Comparison of ENCODE assay signal across 16 cellular contexts in genomic region chr7:131016230-131016629, GRCh38.
DNase-seq lines count a peak whose midpoint lies in the region; ATAC-seq lines count a peak whose summit lies in the region.
"Had no signal": no experiment of that assay in that cellular context is flagged by ENCODE, and none has a peak within 500 bp of the region (broad histone marks: within the 10 kb centered on the region; RNA-seq: fewer than 3 reads in every experiment).

No MANE protein-coding gene starts in this region.

- no peaks in the 10 kb centered on the region for H3K27me3 Mint-ChIP-seq in activated naive CD4-positive, alpha-beta T cell treated with anti-CD3 and anti-CD28 coated beads, Interleukin-2, amount 50 U/mL, for 24 hours
- H3K27me3 Mint-ChIP-seq in activated naive CD8-positive, alpha-beta T cell treated with anti-CD3 and anti-CD28 coated beads for 36 hours, result no peaks in the 10 kb centered on the region
- no peaks in the 10 kb centered on the region for H3K27me3 Mint-ChIP-seq in stimulated activated naive B cell treated with anti-CD40 and anti-IgM and Interleukin-4, amounts not matched to agents 10 μg/mL and 1 μg/mL and 100 μg/mL, for 72 hours

- H3K4me3 Mint-ChIP-seq in activated naive CD4-positive, alpha-beta T cell treated with anti-CD3 and anti-CD28 coated beads, Interleukin-2, amount 50 U/mL, for 24 hours, result no peak overlapping the region
- no peak overlapping the region for H3K4me3 Mint-ChIP-seq in activated naive CD8-positive, alpha-beta T cell treated with anti-CD3 and anti-CD28 coated beads for 36 hours
- H3K4me3 Mint-ChIP-seq in stimulated activated naive B cell treated with anti-CD40 and anti-IgM and Interleukin-4, amounts not matched to agents 10 μg/mL and 1 μg/mL and 100 μg/mL, for 72 hours, result no peak overlapping the region

- ATAC-seq in left colon (peak; percentile 26), GM19023 (IDR thresholded peaks at IDR 0.05; ENCODE audit: unreplicated experiment) (no peak), HG02870 (IDR thresholded peaks at IDR 0.05; ENCODE audit: unreplicated experiment) (no peak)
- no peak for ATAC-seq in stimulated activated naive B cell treated with anti-CD40 and anti-IgM and Interleukin-4, amounts not matched to agents 10 μg/mL and 1 μg/mL and 100 μg/mL, for 72 hours (replicated peaks)
- ATAC-seq: esophagus mucosa, heart right ventricle had no signal

- H3K9me3 Mint-ChIP-seq in activated naive CD4-positive, alpha-beta T cell treated with anti-CD3 and anti-CD28 coated beads, Interleukin-2, amount 50 U/mL, for 24 hours, result no peaks in the 10 kb centered on the region
- no peaks in the 10 kb centered on the region for H3K9me3 Mint-ChIP-seq in activated naive CD8-positive, alpha-beta T cell treated with anti-CD3 and anti-CD28 coated beads for 36 hours
- peaks cover 1 to 3% of the 10 kb centered on the region in 2 donors for H3K9me3 Mint-ChIP-seq in stimulated activated naive B cell treated with anti-CD40 and anti-IgM and Interleukin-4, amounts not matched to agents 10 μg/mL and 1 μg/mL and 100 μg/mL, for 72 hours

- peak overlapping the region; percentile 76 for H3K27ac Mint-ChIP-seq in activated naive CD4-positive, alpha-beta T cell treated with anti-CD3 and anti-CD28 coated beads, Interleukin-2, amount 50 U/mL, for 24 hours
- peak overlapping the region; percentile 12 for H3K27ac Mint-ChIP-seq in activated naive CD8-positive, alpha-beta T cell treated with anti-CD3 and anti-CD28 coated beads for 36 hours
- H3K27ac Mint-ChIP-seq in stimulated activated naive B cell treated with anti-CD40 and anti-IgM and Interleukin-4, amounts not matched to agents 10 μg/mL and 1 μg/mL and 100 μg/mL, for 72 hours, result peak overlapping the region; percentile 26

- peaks cover 91% of the 10 kb centered on the region for H3K4me1 Mint-ChIP-seq in activated naive CD4-positive, alpha-beta T cell treated with anti-CD3 and anti-CD28 coated beads, Interleukin-2, amount 50 U/mL, for 24 hours
- H3K4me1 Mint-ChIP-seq in activated naive CD8-positive, alpha-beta T cell treated with anti-CD3 and anti-CD28 coated beads for 36 hours, result peaks cover 80% of the 10 kb centered on the region
- peaks cover 56 to 74% of the 10 kb centered on the region in 2 donors for H3K4me1 Mint-ChIP-seq in stimulated activated naive B cell treated with anti-CD40 and anti-IgM and Interleukin-4, amounts not matched to agents 10 μg/mL and 1 μg/mL and 100 μg/mL, for 72 hours

- H3K36me3 Mint-ChIP-seq in activated naive CD4-positive, alpha-beta T cell treated with anti-CD3 and anti-CD28 coated beads, Interleukin-2, amount 50 U/mL, for 24 hours, result peaks cover 17% of the 10 kb centered on the region
- peaks cover 46% of the 10 kb centered on the region for H3K36me3 Mint-ChIP-seq in activated naive CD8-positive, alpha-beta T cell treated with anti-CD3 and anti-CD28 coated beads for 36 hours
- peaks cover 30 to 39% of the 10 kb centered on the region in 2 donors for H3K36me3 Mint-ChIP-seq in stimulated activated naive B cell treated with anti-CD40 and anti-IgM and Interleukin-4, amounts not matched to agents 10 μg/mL and 1 μg/mL and 100 μg/mL, for 72 hours

- intact Hi-C loops in left colon (cut with DNase I, micrococcal nuclease), result no loop called here

- no peak for DNase-seq in activated naive CD4-positive, alpha-beta T cell treated with Interleukin-2 at 50 U/mL for 16 hours
- DNase-seq in activated naive CD8-positive, alpha-beta T cell treated with anti-CD3 and anti-CD28 coated beads for 36 hours, result no peak
- DNase-seq in left colon (no peak), NCI-H69 (lab: John Stamatoyannopoulos, UW) (no peak)
- DNase-seq in stimulated activated naive B cell treated with anti-CD40 and anti-IgM and Interleukin-4, amounts not matched to agents 10 μg/mL and 1 μg/mL and 100 μg/mL, for 72 hours, result no peak
- DNase-seq: activated T-cell treated with anti-CD3 and anti-CD28 coated beads, Interleukin-2, amount 50 U/mL, for 48 hours; amygdala; heart right ventricle; NCI-H1092 treated with DMSO at 0.1 percent for 48 hours; SHP77; stimulated activated CD4-positive, alpha-beta T cell treated with anti-CD3 and anti-CD28 coated beads, Interleukin-4, amount 100 ng/mL, for 4 hours; T-helper 9 cell had no signal

Comparison
In these comparisons a context has a peak if more than half of its experiments do, and no peak if none do; other contexts are left out.
1. H3K27ac Mint-ChIP-seq: peak in every context shown above with its lines; median percentile 76 in activated naive CD4-positive, alpha-beta T cell treated with anti-CD3 and anti-CD28 coated beads, Interleukin-2, amount 50 U/mL, for 24 hours; 26 in stimulated activated naive B cell treated with anti-CD40 and anti-IgM and Interleukin-4, amounts not matched to agents 10 μg/mL and 1 μg/mL and 100 μg/mL, for 72 hours; 12 in activated naive CD8-positive, alpha-beta T cell treated with anti-CD3 and anti-CD28 coated beads for 36 hours.